1 cellular context compared by ENCODE assay signal in the genomic region with DNA sequence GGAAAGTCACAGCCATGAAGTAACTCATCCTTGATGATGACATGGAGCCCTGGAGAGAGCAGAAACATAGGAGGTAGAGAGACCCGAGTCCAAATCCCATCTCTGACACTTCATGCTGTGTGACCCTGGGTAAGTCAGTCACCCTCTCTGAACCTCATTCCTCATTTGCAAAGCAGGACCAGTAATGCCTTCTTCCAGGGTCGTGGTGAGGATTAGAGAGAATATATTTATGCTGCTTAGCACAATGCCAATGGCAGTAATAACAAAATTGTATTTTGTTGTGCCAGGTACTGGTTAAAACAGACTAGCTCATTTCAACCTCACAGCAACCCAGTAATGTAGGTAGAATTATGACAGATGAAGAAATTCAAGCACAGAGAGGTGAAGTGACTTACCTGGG.
"Had no signal": no experiment of that assay in that cellular context is flagged by ENCODE, and none has a peak within 500 bp of the region (broad histone marks: within the 10 kb centered on the region; RNA-seq: fewer than 3 reads in every experiment).

No MANE protein-coding gene starts in this region.

- H3K4me3 ChIP-seq: GM12878 had no signal
